Comparison of ENCODE assay signal across 20 cellular contexts in the genomic region with DNA sequence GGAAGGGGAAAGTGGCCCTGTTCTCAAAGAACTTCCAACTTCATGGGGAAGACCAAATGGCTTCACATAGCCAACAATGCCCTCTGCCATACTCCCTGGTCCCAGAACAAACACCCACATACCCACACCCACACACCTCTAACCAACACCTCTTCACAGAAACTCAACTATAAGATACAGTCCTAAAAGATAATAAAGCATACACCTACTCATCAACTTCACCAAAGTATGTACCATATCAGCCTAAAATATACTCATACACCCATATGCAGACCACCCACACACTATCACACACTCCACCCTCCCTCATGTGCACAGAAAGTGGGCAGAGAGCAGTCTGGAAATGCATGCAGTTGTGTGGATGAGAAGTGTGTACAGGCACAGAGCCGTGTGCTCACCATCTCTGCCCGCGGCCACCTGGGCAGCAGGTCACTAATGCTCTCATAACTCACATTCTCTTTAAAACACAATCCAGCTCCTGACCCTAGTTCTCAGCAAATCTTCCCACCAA. TPM values are rescaled to one million over a fixed set of nuclear protein-coding genes. Genes with fewer than 3 reads are reported as not detected.
DNase-seq lines count a peak whose midpoint lies in the region; ATAC-seq, FAIRE-seq and TF ChIP-seq lines count a peak whose summit lies in the region.
"Had no signal": no experiment of that assay in that cellular context is flagged by ENCODE, and none has a peak within 500 bp of the region (broad histone marks: within the 10 kb centered on the region; RNA-seq: fewer than 3 reads in every experiment).

No MANE protein-coding gene starts in this region.

- FAIRE-seq in GM12891 (lab: Jason Lieb, UNC), result peak; percentile 45
- FAIRE-seq in K562 (lab: Jason Lieb, UNC), result no peak
- FAIRE-seq: GM18507, H54 had no signal

- H2AFZ ChIP-seq in K562 (ENCODE audit: low read depth, low read length), result no peak overlapping the region
- H2AFZ ChIP-seq: GM23248 had no signal

- no peaks in the 10 kb centered on the region for H3K79me2 ChIP-seq in K562 (ENCODE audit: control insufficient read depth, insufficient read depth, low read length)

- WGBS in K562 (ENCODE audit: insufficient coverage, low coverage, missing lambda C conversion rate), result 93% methylated on average over 3 of the region's 3 CpGs

- H3K4me2 ChIP-seq in K562 (ENCODE audit: insufficient read depth, low read length), result no peak overlapping the region

- no peak for ATAC-seq in K562
- no peak for ATAC-seq in upper lobe of right lung
- no peak for ATAC-seq in omental fat pad (ENCODE audit: low FRiP score)
- no peak for ATAC-seq in HG02759 (IDR thresholded peaks at IDR 0.05; ENCODE audit: unreplicated experiment)
- ATAC-seq: HCT116 had no signal

- peaks cover 33% of the 10 kb centered on the region for H3K36me3 ChIP-seq in K562 (ENCODE audit: control insufficient read depth, insufficient read depth, low read length)
- no peaks in the 10 kb centered on the region for H3K36me3 ChIP-seq in upper lobe of right lung

- H3K9me1 ChIP-seq in K562 (ENCODE audit: control insufficient read depth, insufficient read depth, low read length), result no peaks in the 10 kb centered on the region

- in situ Hi-C loops in K562 (cut with MboI), result no loop called here

- TF ChIP-seq RAD21 in K562 (CRISPR knock-in tag; conservative IDR thresholded peaks at IDR 0.05 in 1 of 2, IDR thresholded peaks at IDR 0.05 in 1 of 2), result no peak

- CTCF ChIA-PET in K562 (lab: Yijun Ruan, JAX; ENCODE audit: low intra/inter-chr PET ratio), result no interaction called here

- intact Hi-C loops in K562 (cut with micrococcal nuclease), result loop anchor here (10.0 kb wide), 1 partner anchor 60 kb away; no protein-coding TSS in a partner anchor
- intact Hi-C loops in posterior vena cava (cut with DNase I), result no loop called here
- intact Hi-C loops in upper lobe of right lung (cut with DNase I), result no loop called here

- H3K9me3 ChIP-seq in K562 (replicated peaks; ENCODE audit: control insufficient read depth, insufficient read depth, low read depth, low read length) (no peaks in the 10 kb centered on the region; the same call in 1 of the 2 replicates), upper lobe of right lung (no peaks in the 10 kb centered on the region)

- TF ChIP-seq CTCF in K562 (IDR thresholded peaks at IDR 0.05 in 2 of 3, conservative IDR thresholded peaks at IDR 0.05 in 1 of 3; ENCODE audit: insufficient read depth in 2 of 3, low read depth in 1 of 3, low read length in 3 of 3) (no peak), upper lobe of right lung (IDR thresholded peaks at IDR 0.05) (no peak), omental fat pad (IDR thresholded peaks at IDR 0.05) (no peak)

- TF ChIP-seq EP300 in K562 (IDR thresholded peaks at IDR 0.05; ENCODE audit: low read length), result no peak

- DNase-seq in GM12891 (ENCODE audit: insufficient read length, low spot score), result no peak
- no peak for DNase-seq in K562 (ENCODE audit: extremely low read depth in 1 of 4, low spot score in 3 of 4)
- peak; percentile 18 for DNase-seq in posterior vena cava (ENCODE audit: low spot score)
- DNase-seq in upper lobe of right lung, result peak; percentile 32
- no peak for DNase-seq in omental fat pad (ENCODE audit: low spot score)
- DNase-seq in globus pallidus (ENCODE audit: low spot score), result no peak
- DNase-seq: ACHN; C1 segment of cervical spinal cord; Calu3; CD4-positive, alpha-beta T cell; DMS 273 treated with DMSO at 0.1 percent for 48 hours; GM23248 had no signal

- H3K4me1 ChIP-seq in K562 (replicated peaks in 1 of 2; ENCODE audit: control insufficient read depth in 2 of 2, insufficient read depth in 2 of 2, low read length in 2 of 2) (no peaks in the 10 kb centered on the region), upper lobe of right lung (no peaks in the 10 kb centered on the region)

- no TSS peak for BruUV-seq in K562 (replicated peaks; lab: Mats Ljungman, UMichigan)

- H3K27me3 ChIP-seq in K562 (ENCODE audit: control insufficient read depth in 2 of 2, insufficient read depth in 2 of 2, low read length in 2 of 2) (no peaks in the 10 kb centered on the region), upper lobe of right lung (no peaks in the 10 kb centered on the region)

- H3K27ac ChIP-seq in K562 (ENCODE audit: extremely low read depth, low read depth, low read length) (no peak overlapping the region), upper lobe of right lung (no peak overlapping the region)
- H3K27ac ChIP-seq: GM23248 had no signal

- TF ChIP-seq POLR2A in GM12891 (IDR thresholded peaks at IDR 0.05; ENCODE audit: low read depth, low read length) (no peak), K562 (conservative IDR thresholded peaks at IDR 0.05) (no peak)

- POLR2A ChIA-PET in K562 (lab: Yijun Ruan, JAX), result interaction anchor here (1.5 kb wide), 1 partner anchor 10 kb away, joined by 3 read pairs; no protein-coding TSS in a partner anchor

- H3K9ac ChIP-seq in K562 (ENCODE audit: insufficient read depth in 1 of 2, low read depth in 2 of 2, low read length in 2 of 2), result no peak overlapping the region; a peak in 1 of 4 replicates
- H3K9ac ChIP-seq: GM23248 had no signal

- H4K20me1 ChIP-seq in K562 (replicated peaks; ENCODE audit: control insufficient read depth, insufficient read depth, low read length), result no peaks in the 10 kb centered on the region

- H3K4me3 ChIP-seq in K562 (no peak overlapping the region), upper lobe of right lung (no peak overlapping the region)
- H3K4me3 ChIP-seq: GM23248 had no signal

RNA-seq across cellular contexts. Expression of a gene that starts 27.7 kb away (rescaled TPM):
- polyA plus RNA-seq in GM12891 (2012; ENCODE audit: low read depth, missing spikeins), result 5.1 TPM
- total RNA-seq in K562 (2011; cell fraction: chromatin; rRNA removed; ENCODE audit: low replicate concordance), result 82.6 and 114 TPM in 2 replicates
- 58.8 and 62.5 TPM in 2 replicates for total RNA-seq in K562 (2011; cell fraction: nucleolus; rRNA removed)
- total RNA-seq in K562 (2011; cell fraction: nucleoplasm; rRNA removed), result 60.2 and 63.7 TPM in 2 replicates
- total RNA-seq in K562 (2014; rRNA removed) (10.5 and 14.4 TPM in 2 replicates), K562 (2014; rRNA removed; fragmentation: Illumina TruSeq; extraction: Trizol) (6.4 and 8.4 TPM in 2 replicates), K562 (2015; rRNA removed; fragmentation: Illumina TruSeq; extraction: Trizol) (9.2 and 10.8 TPM in 2 replicates), K562 (2021) (14.1 and 16.6 TPM in 2 replicates), posterior vena cava (under 1 TPM; 0.43 to 0.79 TPM), upper lobe of right lung (1.3 TPM), omental fat pad (1 to 10 TPM in 1 of 4 donors, under 1 TPM in 3; 0.16 to 4.2 (median 0.23) TPM)
- polyA plus RNA-seq in K562 (2011; rRNA removed) (14.1 and 32.1 TPM in 2 replicates), K562 (2014; fragmentation: Illumina TruSeq; extraction: Trizol) (11.0 and 11.9 TPM in 2 replicates), K562 (2014; fragmentation: Nextera tagmentation; extraction: Ambion mirVana) (1 to 10 TPM; 1.4 TPM), K562 (2014; rRNA removed) (10.5 and 16.5 TPM in 2 replicates)
- 9.2 and 12.7 TPM in 2 replicates for polyA plus RNA-seq in K562 (2011; cell fraction: cytosol; rRNA removed)
- 162 and 212 TPM in 2 replicates for polyA plus RNA-seq in K562 (2011; cell fraction: nucleus; rRNA removed)
- polyA plus RNA-seq in K562 (2012), result 12.9 and 29.3 TPM in 2 replicates
- polyA minus RNA-seq in K562 (2011; rRNA and poly(A)+ RNA removed), result 16.0 and 26.5 TPM in 2 replicates
- polyA minus RNA-seq in K562 (2011; cell fraction: cytosol; rRNA and poly(A)+ RNA removed), result 7.9 and 16.4 TPM in 2 replicates
- 23.0 and 48.5 TPM in 2 replicates for polyA minus RNA-seq in K562 (2011; cell fraction: nucleus; rRNA and poly(A)+ RNA removed)
- total RNA-seq: CD4-positive, alpha-beta T cell had no signal
- polyA plus RNA-seq: IgD-negative memory B cell had no signal

RNA-seq across cellular contexts. Expression of a gene that starts 34.9 kb away (rescaled TPM):
- polyA plus RNA-seq in GM12891 (2012; ENCODE audit: low read depth, missing spikeins), result 3.5 TPM
- not detected in 2 replicates for total RNA-seq in K562 (2011; cell fraction: chromatin; rRNA removed; ENCODE audit: low replicate concordance)
- total RNA-seq in K562 (2011; cell fraction: nucleolus; rRNA removed), result not detected in 2 replicates
- total RNA-seq in K562 (2011; cell fraction: nucleoplasm; rRNA removed), result not detected in 2 replicates
- total RNA-seq in K562 (2014; rRNA removed) (not detected in 2 replicates), K562 (2014; rRNA removed; fragmentation: Illumina TruSeq; extraction: Trizol) (not detected in 2 replicates), K562 (2015; rRNA removed; fragmentation: Illumina TruSeq; extraction: Trizol) (not detected in 2 replicates), K562 (2021) (not detected in 2 replicates), posterior vena cava (not detected), upper lobe of right lung (not detected), omental fat pad (not detected)
- polyA plus RNA-seq in K562 (2011; rRNA removed) (not detected in 2 replicates), K562 (2014; fragmentation: Illumina TruSeq; extraction: Trizol) (not detected in 2 replicates), K562 (2014; fragmentation: Nextera tagmentation; extraction: Ambion mirVana) (not detected), K562 (2014; rRNA removed) (not detected in 2 replicates)
- not detected in 2 replicates for polyA plus RNA-seq in K562 (2011; cell fraction: cytosol; rRNA removed)
- polyA plus RNA-seq in K562 (2011; cell fraction: nucleus; rRNA removed), result not detected in 2 replicates
- not detected in 2 replicates for polyA plus RNA-seq in K562 (2012)
- not detected in 2 replicates for polyA minus RNA-seq in K562 (2011; rRNA and poly(A)+ RNA removed)
- not detected in 2 replicates for polyA minus RNA-seq in K562 (2011; cell fraction: cytosol; rRNA and poly(A)+ RNA removed)
- not detected in 2 replicates for polyA minus RNA-seq in K562 (2011; cell fraction: nucleus; rRNA and poly(A)+ RNA removed)
- total RNA-seq: A172, Calu3, Daoy, GM23248, HT1080 had no signal
- polyA plus RNA-seq: GM23248 had no signal

RNA-seq across cellular contexts. Expression of a gene that starts 44.1 kb away (rescaled TPM):
- polyA plus RNA-seq in GM12891 (2012; ENCODE audit: low read depth, missing spikeins), result 23.8 TPM
- total RNA-seq in K562 (2011; cell fraction: chromatin; rRNA removed; ENCODE audit: low replicate concordance), result 11.7 and 23.2 TPM in 2 replicates
- 10.0 and 13.7 TPM in 2 replicates for total RNA-seq in K562 (2011; cell fraction: nucleolus; rRNA removed)
- 14.1 and 18.8 TPM in 2 replicates for total RNA-seq in K562 (2011; cell fraction: nucleoplasm; rRNA removed)
- total RNA-seq in K562 (2014; rRNA removed), result 5.4 and 6.5 TPM in 2 replicates
- 1.3 and 1.7 TPM in 2 replicates for total RNA-seq in K562 (2014; rRNA removed; fragmentation: Illumina TruSeq; extraction: Trizol)
- total RNA-seq in K562 (2015; rRNA removed; fragmentation: Illumina TruSeq; extraction: Trizol), result 2.6 and 2.7 TPM in 2 replicates
- total RNA-seq in K562 (2021), result 13.8 and 19.5 TPM in 2 replicates
- polyA plus RNA-seq in K562 (2011; rRNA removed), result 2.2 and 4.6 TPM in 2 replicates
- 3.8 and 6.0 TPM in 2 replicates for polyA plus RNA-seq in K562 (2011; cell fraction: cytosol; rRNA removed)
- 8.5 and 14.0 TPM in 2 replicates for polyA plus RNA-seq in K562 (2011; cell fraction: nucleus; rRNA removed)
- polyA plus RNA-seq in K562 (2012), result 8.7 and 11.3 TPM in 2 replicates
- polyA plus RNA-seq in K562 (2014; fragmentation: Illumina TruSeq; extraction: Trizol), result 5.0 and 8.2 TPM in 2 replicates
- under 1 TPM; 0.10 TPM for polyA plus RNA-seq in K562 (2014; fragmentation: Nextera tagmentation; extraction: Ambion mirVana)
- 6.0 and 8.2 TPM in 2 replicates for polyA plus RNA-seq in K562 (2014; rRNA removed)
- polyA minus RNA-seq in K562 (2011; rRNA and poly(A)+ RNA removed), result 2.8 and 3.4 TPM in 2 replicates
- polyA minus RNA-seq in K562 (2011; cell fraction: cytosol; rRNA and poly(A)+ RNA removed), result 3.1 and 5.6 TPM in 2 replicates
- polyA minus RNA-seq in K562 (2011; cell fraction: nucleus; rRNA and poly(A)+ RNA removed), result 4.6 and 7.7 TPM in 2 replicates
- total RNA-seq in posterior vena cava, result 100 to 1,000 TPM in 1 of 2 donors, 10 to 100 TPM in 1; 77.5 to 102 TPM
- total RNA-seq in upper lobe of right lung, result 60.8 TPM
- total RNA-seq in omental fat pad, result 10 to 100 TPM; 22.8 to 33.8 (median 28.1) TPM

RNA-seq across cellular contexts. Expression of a gene that starts 46.9 kb away (rescaled TPM):
- polyA plus RNA-seq in GM12891 (2012; ENCODE audit: low read depth, missing spikeins), result 60.1 TPM
- total RNA-seq in K562 (2011; cell fraction: chromatin; rRNA removed; ENCODE audit: low replicate concordance), result 43.8 and 126 TPM in 2 replicates
- total RNA-seq in K562 (2011; cell fraction: nucleolus; rRNA removed), result 112 and 139 TPM in 2 replicates
- 102 TPM in 2 replicates for total RNA-seq in K562 (2011; cell fraction: nucleoplasm; rRNA removed)
- total RNA-seq in K562 (2014; rRNA removed) (122 and 150 TPM in 2 replicates), K562 (2014; rRNA removed; fragmentation: Illumina TruSeq; extraction: Trizol) (76.6 and 99.9 TPM in 2 replicates), K562 (2015; rRNA removed; fragmentation: Illumina TruSeq; extraction: Trizol) (90.0 and 93.1 TPM in 2 replicates), K562 (2021) (112 and 113 TPM in 2 replicates), posterior vena cava (10 to 100 TPM; 62.5 to 82.1 TPM), upper lobe of right lung (69.2 TPM), omental fat pad (10 to 100 TPM; 49.4 to 71.5 (median 58.9) TPM)
- polyA plus RNA-seq in K562 (2011; rRNA removed) (38.4 and 66.9 TPM in 2 replicates), K562 (2014; fragmentation: Illumina TruSeq; extraction: Trizol) (136 and 137 TPM in 2 replicates), K562 (2014; fragmentation: Nextera tagmentation; extraction: Ambion mirVana) (10 to 100 TPM; 27.3 to 38.2 TPM), K562 (2014; rRNA removed) (77.2 and 85.8 TPM in 2 replicates)
- 81.6 and 136 TPM in 2 replicates for polyA plus RNA-seq in K562 (2011; cell fraction: cytosol; rRNA removed)
- 82.3 and 92.2 TPM in 2 replicates for polyA plus RNA-seq in K562 (2011; cell fraction: nucleus; rRNA removed)
- 106 and 111 TPM in 2 replicates for polyA plus RNA-seq in K562 (2012)
- 31.2 and 45.6 TPM in 2 replicates for polyA minus RNA-seq in K562 (2011; rRNA and poly(A)+ RNA removed)
- 23.6 and 34.6 TPM in 2 replicates for polyA minus RNA-seq in K562 (2011; cell fraction: cytosol; rRNA and poly(A)+ RNA removed)
- 40.1 and 65.3 TPM in 2 replicates for polyA minus RNA-seq in K562 (2011; cell fraction: nucleus; rRNA and poly(A)+ RNA removed)

RNA-seq across cellular contexts. Expression of a gene that starts 56.6 kb away (rescaled TPM):
- polyA plus RNA-seq in GM12891 (2012; ENCODE audit: low read depth, missing spikeins), result 33.6 TPM
- total RNA-seq in K562 (2011; cell fraction: chromatin; rRNA removed; ENCODE audit: low replicate concordance), result 75.8 and 111 TPM in 2 replicates
- total RNA-seq in K562 (2011; cell fraction: nucleolus; rRNA removed), result 69.5 and 70.0 TPM in 2 replicates
- 69.2 and 102 TPM in 2 replicates for total RNA-seq in K562 (2011; cell fraction: nucleoplasm; rRNA removed)
- total RNA-seq in K562 (2014; rRNA removed) (43.7 and 47.5 TPM in 2 replicates), K562 (2014; rRNA removed; fragmentation: Illumina TruSeq; extraction: Trizol) (73.1 and 76.5 TPM in 2 replicates), K562 (2015; rRNA removed; fragmentation: Illumina TruSeq; extraction: Trizol) (75.8 and 79.5 TPM in 2 replicates), K562 (2021) (45.8 and 51.4 TPM in 2 replicates), posterior vena cava (10 to 100 TPM; 28.3 to 37.7 TPM), upper lobe of right lung (22.4 TPM), omental fat pad (10 to 100 TPM; 30.2 to 77.5 (median 35.5) TPM)
- polyA plus RNA-seq in K562 (2011; rRNA removed) (51.5 and 57.9 TPM in 2 replicates), K562 (2014; fragmentation: Illumina TruSeq; extraction: Trizol) (94.7 and 105 TPM in 2 replicates), K562 (2014; fragmentation: Nextera tagmentation; extraction: Ambion mirVana) (10 to 100 TPM; 82.1 to 90.8 TPM), K562 (2014; rRNA removed) (53.9 and 59.3 TPM in 2 replicates)
- polyA plus RNA-seq in K562 (2011; cell fraction: cytosol; rRNA removed), result 29.4 and 32.0 TPM in 2 replicates
- polyA plus RNA-seq in K562 (2011; cell fraction: nucleus; rRNA removed), result 51.1 and 51.7 TPM in 2 replicates
- polyA plus RNA-seq in K562 (2012), result 27.1 and 86.2 TPM in 2 replicates
- 72.9 and 74.3 TPM in 2 replicates for polyA minus RNA-seq in K562 (2011; rRNA and poly(A)+ RNA removed)
- polyA minus RNA-seq in K562 (2011; cell fraction: cytosol; rRNA and poly(A)+ RNA removed), result 17.4 and 29.2 TPM in 2 replicates
- polyA minus RNA-seq in K562 (2011; cell fraction: nucleus; rRNA and poly(A)+ RNA removed), result 49.8 and 60.9 TPM in 2 replicates

Comparison
In these comparisons a context has a peak if more than half of its experiments do, and no peak if none do; other contexts are left out.
1. DNase-seq: peak in posterior vena cava (single experiment) and upper lobe of right lung (single experiment); none in GM12891 (single experiment), K562 (0 of 4), omental fat pad (single experiment) and globus pallidus (single experiment).